24 cellular contexts compared by ENCODE assay signal in genomic region chr10:78831001-78831400, GRCh38.
"Had no signal": no experiment of that assay in that cellular context is flagged by ENCODE, and none has a peak within 500 bp of the region (broad histone marks: within the 10 kb centered on the region; RNA-seq: fewer than 3 reads in every experiment).

No MANE protein-coding gene starts in this region.

- H3K4me3 Mint-ChIP-seq: activated B cell treated with CpG ODN at 0.5 μM for 24 hours; activated CD8-positive, alpha-beta T cell treated with anti-CD3 and anti-CD28 coated beads for 36 hours; activated naive CD8-positive, alpha-beta T cell treated with anti-CD3 and anti-CD28 coated beads for 36 hours; activated T-helper 17 cell treated with anti-CD3 and anti-CD28 coated beads, Interleukin-2, amount 50 U/mL, for 72 hours; mesothelial cell of epicardium; T-helper 2 cell treated with Interferon-gamma antibody and Interleukin-4, amounts not matched to agents 5 μg/mL and 100 μg/mL, for 36 hours had no signal

- H3K9me3 Mint-ChIP-seq: activated B cell treated with CpG ODN at 0.5 μM for 24 hours; T-helper 2 cell treated with Interferon-gamma antibody and Interleukin-4, amounts not matched to agents 5 μg/mL and 100 μg/mL, for 36 hours had no signal

- H3K9me3 ChIP-seq: colonic mucosa, neutrophil had no signal

- H3K27me3 ChIP-seq: body of pancreas, colonic mucosa, sigmoid colon had no signal

- H3K36me3 ChIP-seq: colonic mucosa, neutrophil, sigmoid colon, tibial artery had no signal

- H3K27ac ChIP-seq: body of pancreas, colonic mucosa, foreskin keratinocyte, neutrophil, sigmoid colon, tibial artery had no signal

- H3K4me1 Mint-ChIP-seq: activated B cell treated with CpG ODN at 0.5 μM for 24 hours; activated naive CD8-positive, alpha-beta T cell treated with anti-CD3 and anti-CD28 coated beads for 36 hours; activated T-helper 17 cell treated with anti-CD3 and anti-CD28 coated beads, Interleukin-2, amount 50 U/mL, for 72 hours had no signal

- H3K36me3 Mint-ChIP-seq: activated naive CD8-positive, alpha-beta T cell treated with anti-CD3 and anti-CD28 coated beads for 36 hours had no signal

- H3K4me1 ChIP-seq: body of pancreas, colonic mucosa, foreskin keratinocyte had no signal

- DNase-seq: activated B cell treated with CpG ODN at 0.5 μM for 24 hours; activated CD4-positive, alpha-beta T cell treated with anti-CD3 and anti-CD28 coated beads for 48 hours; activated CD8-positive, alpha-beta T cell treated with anti-CD3 and anti-CD28 coated beads for 36 hours; activated naive CD4-positive, alpha-beta T cell; activated naive CD8-positive, alpha-beta T cell treated with anti-CD3 and anti-CD28 coated beads for 36 hours; activated T-cell treated with anti-CD3 and anti-CD28 coated beads, Interleukin-2, amount 50 U/mL, for 1 hour; amygdala; body of pancreas; central memory CD4-positive, alpha-beta T cell; colonic mucosa; hypothalamus; sigmoid colon; stimulated activated CD4-positive, alpha-beta T cell treated with anti-CD3 and anti-CD28 coated beads, Interleukin-12 subunit alpha, Interleukin-12 subunit beta, amount 100 ng/mL, for 4 hours; stimulated activated CD4-positive, alpha-beta T cell treated with anti-CD3 and anti-CD28 coated beads, Interleukin-1b, Interleukin-23, amount 100 ng/mL, for 48 hours; stimulated activated CD8-positive, alpha-beta memory T cell treated with anti-CD3 and anti-CD28 coated beads, Interleukin-4, amount 100 ng/mL, for 48 hours; stimulated activated naive CD4-positive, alpha-beta T cell; substantia nigra; tibial artery had no signal

- H3K27ac Mint-ChIP-seq: activated B cell treated with CpG ODN at 0.5 μM for 24 hours; activated CD8-positive, alpha-beta T cell treated with anti-CD3 and anti-CD28 coated beads for 36 hours; activated naive CD8-positive, alpha-beta T cell treated with anti-CD3 and anti-CD28 coated beads for 36 hours; activated T-helper 17 cell treated with anti-CD3 and anti-CD28 coated beads, Interleukin-2, amount 50 U/mL, for 72 hours; mesothelial cell of epicardium; T-helper 2 cell treated with Interferon-gamma antibody and Interleukin-4, amounts not matched to agents 5 μg/mL and 100 μg/mL, for 36 hours had no signal

- H3K4me3 ChIP-seq: body of pancreas, colonic mucosa, lung, sigmoid colon, tibial artery had no signal

- ATAC-seq: activated CD8-positive, alpha-beta T cell treated with anti-CD3 and anti-CD28 coated beads for 36 hours; activated T-helper 17 cell treated with anti-CD3 and anti-CD28 coated beads, Interleukin-2, amount 50 U/mL, for 72 hours had no signal
